ENCODE assay signal across 8 cellular contexts in genomic region chr20:61886721-61887658, GRCh38.
A peak's percentile ranks its signal among the peaks of the same experiment; 100 is the strongest.
DNase-seq lines count a peak whose midpoint lies in the region; ATAC-seq, FAIRE-seq and TF ChIP-seq lines count a peak whose summit lies in the region.

No MANE protein-coding gene starts in this region.

- H2AFZ ChIP-seq in OCI-LY7 (ENCODE audit: low read length) = no peak overlapping the region
- no peak overlapping the region for H2AFZ ChIP-seq in GM12878 (ENCODE audit: control insufficient read depth, low read depth, low read length)

- RAD21 ChIA-PET in GM12878 (lab: Charles Lee; ENCODE audit: unreplicated experiment) = no interaction called here

- BruUV-seq in OCI-LY7 (replicated peaks; lab: Mats Ljungman, UMichigan) (no TSS peak), GM12878 (replicated peaks; lab: Mats Ljungman, UMichigan) (no TSS peak)

- no peaks in the 10 kb centered on the region for H3K36me3 ChIP-seq in OCI-LY7 (ENCODE audit: insufficient read depth, low read length)
- no peaks in the 10 kb centered on the region for H3K36me3 ChIP-seq in GM12878 (ENCODE audit: control insufficient read depth in 2 of 2, insufficient read depth in 2 of 2, low read length in 1 of 2)

- H4K20me1 ChIP-seq in OCI-LY7 (ENCODE audit: insufficient read depth, low read length) = no peaks in the 10 kb centered on the region
- no peaks in the 10 kb centered on the region for H4K20me1 ChIP-seq in GM12878 (ENCODE audit: control insufficient read depth, insufficient read depth)

- CTCF ChIA-PET in OCI-LY7 (lab: Charles Lee; ENCODE audit: unreplicated experiment) = interaction anchor here (0.6 kb wide), 1 partner anchor 142 kb away, joined by 3 read pairs; no protein-coding TSS in a partner anchor
- CTCF ChIA-PET in GM12878 (lab: Yijun Ruan, JAX) = interaction anchor here (0.5 to 2.1 kb wide), 5 partner anchors 9 to 1742 kb away, joined by 3 to 6 read pairs (median 3); no protein-coding TSS in a partner anchor

- intact Hi-C loops in OCI-LY7 (cut with micrococcal nuclease; ENCODE audit: unreplicated experiment) (loop anchor here (10.0 kb wide), 1 partner anchor 162 kb away; no protein-coding TSS in a partner anchor), GM12878 (cut with micrococcal nuclease; ENCODE audit: unreplicated experiment) (no loop called here)

- TF ChIP-seq RAD21 in GM12878 (IDR thresholded peaks at IDR 0.05; ENCODE audit: insufficient read depth, low read depth, low read length) = peak; percentile 53

- H3K4me3 ChIP-seq in OCI-LY7 (ENCODE audit: low read depth, low read length, poor library complexity, severe bottlenecking) (no peak overlapping the region), GM12878 (no peak overlapping the region)

- H3K9me3 ChIP-seq in OCI-LY7 (ENCODE audit: low read length) = no peaks in the 10 kb centered on the region
- no peaks in the 10 kb centered on the region; the same call in 2 of the 3 replicates for H3K9me3 ChIP-seq in GM12878 (replicated peaks; ENCODE audit: control insufficient read depth, insufficient read depth, low read length)

- TF ChIP-seq CTCF in OCI-LY7 (conservative IDR thresholded peaks at IDR 0.05; ENCODE audit: low read length) = peak; percentile 95
- peak; percentile 70 to 92 (median 77) for TF ChIP-seq CTCF in GM12878 (IDR thresholded peaks at IDR 0.05 in 2 of 3, conservative IDR thresholded peaks at IDR 0.05 in 1 of 3; ENCODE audit: control insufficient read depth in 2 of 3, extremely low read depth in 1 of 3, insufficient read depth in 1 of 3, low read depth in 3 of 3, low read length in 3 of 3)

- no peak overlapping the region for H3K9ac ChIP-seq in GM12878 (ENCODE audit: control insufficient read depth, insufficient read depth, low read length)

- H3K9me2 ChIP-seq in OCI-LY7 (ENCODE audit: insufficient read depth, low read length) = no peaks in the 10 kb centered on the region

- SMC1A ChIA-PET in GM12878 (lab: Charles Lee; ENCODE audit: uncharacterized antibody, unreplicated experiment) = interaction anchor here (1.0 kb wide), 1 partner anchor 23 kb away, joined by 3 read pairs; no protein-coding TSS in a partner anchor

- no peak overlapping the region for H3K4me2 ChIP-seq in OCI-LY7 (ENCODE audit: low read length)
- no peak overlapping the region for H3K4me2 ChIP-seq in GM12878 (ENCODE audit: control insufficient read depth, insufficient read depth)

- H3K79me2 ChIP-seq in OCI-LY7 (ENCODE audit: insufficient read depth, low read depth, low read length) (no peaks in the 10 kb centered on the region), GM12878 (ENCODE audit: control insufficient read depth, insufficient read depth, low read length) (no peaks in the 10 kb centered on the region)

- in situ Hi-C loops in GM12878 (cut with MboI) = no loop called here

- WGBS in GM12878 (ENCODE audit: insufficient coverage, insufficient replicate concordance, low lambda C conversion rate, missing lambda C conversion rate) = 15% methylated on average over 22 of the region's 22 CpGs

- H3K27ac ChIP-seq in OCI-LY7 (ENCODE audit: low read depth, low read length, poor library complexity, severe bottlenecking) (no peak overlapping the region), GM12878 (ENCODE audit: control insufficient read depth, insufficient read depth) (no peak overlapping the region)

- ATAC-seq in GM12878 = peak; percentile 93
- ATAC-seq in GM21825 (IDR thresholded peaks at IDR 0.05; ENCODE audit: unreplicated experiment) = no peak
- ATAC-seq in HG02885 (IDR thresholded peaks at IDR 0.05; ENCODE audit: poor library complexity, unreplicated experiment) = no peak

- FAIRE-seq in GM12878 (lab: Jason Lieb, UNC) = peak; percentile 41

- POLR2A ChIA-PET in OCI-LY7 (lab: Charles Lee) = interaction anchor here (0.7 kb wide), 1 partner anchor 431 kb away, joined by 4 read pairs; no protein-coding TSS in a partner anchor
- POLR2A ChIA-PET in GM12878 (lab: Charles Lee) = no interaction called here

- DNase-seq in CMK (ENCODE audit: low read depth) (peak; percentile 54), H4 (ENCODE audit: low spot score) (peak; percentile 26), OCI-LY7 (ENCODE audit: low spot score) (peak; percentile 69), GM12878 (ENCODE audit: low read depth, low spot score) (no peak), kidney tubule cell (ENCODE audit: low spot score) (peak; percentile 50)
- peak; percentile 5 to 9 for DNase-seq in stimulated activated CD8-positive, alpha-beta memory T cell treated with anti-CD3 and anti-CD28 coated beads, Interleukin-15, amount 100 ng/mL, for 48 hours (ENCODE audit: low read depth in 2 of 2)

- H3K4me1 ChIP-seq in OCI-LY7 (ENCODE audit: insufficient read depth, low read length, poor library complexity, severe bottlenecking) (peaks cover 10% of the 10 kb centered on the region), GM12878 (ENCODE audit: control insufficient read depth, insufficient read depth, low read length) (no peaks in the 10 kb centered on the region)

- no peak for TF ChIP-seq EP300 in GM12878 (IDR thresholded peaks at IDR 0.05; ENCODE audit: borderline replicate concordance in 1 of 2, control insufficient read depth in 1 of 2, low read depth in 2 of 2, low read length in 2 of 2)

- no peak for TF ChIP-seq POLR2A in GM12878 (IDR thresholded peaks at IDR 0.05; ENCODE audit: low read depth, low read length)

- H3K27me3 ChIP-seq in GM12878 (replicated peaks in 1 of 2; ENCODE audit: control insufficient read depth in 2 of 2, insufficient read depth in 2 of 2, low read length in 1 of 2) = no peaks in the 10 kb centered on the region; a peak in 1 of 4 replicates

TF ChIP-seq in GM12878, 131 proteins besides CTCF, POLR2A, EP300 and RAD21:
- TF ChIP-seq MEF2B (IDR thresholded peaks at IDR 0.05; ENCODE audit: partially characterized antibody, poor library complexity, severe bottlenecking) = peak; percentile 14
- TF ChIP-seq NR2F1 (conservative IDR thresholded peaks at IDR 0.05) = 0 out of 2 replicates have a peak, but pooled peaks have one; percentile 12
- peak; percentile 62 for TF ChIP-seq SMC3 (IDR thresholded peaks at IDR 0.05; ENCODE audit: borderline replicate concordance, low read length)
- TF ChIP-seq TARDBP (IDR thresholded peaks at IDR 0.05; ENCODE audit: borderline replicate concordance) = no peak
- no peak for TF ChIP-seq EED (IDR thresholded peaks at IDR 0.05; ENCODE audit: low read depth)
- TF ChIP-seq POU2F2 (IDR thresholded peaks at IDR 0.05; ENCODE audit: borderline replicate concordance, low read depth, low read length) = peak; percentile 21; the same call in 1 of the 3 replicates
- no peak for TF ChIP-seq NFYA (IDR thresholded peaks at IDR 0.05; ENCODE audit: borderline replicate concordance, low read depth, low read length)
